Comparison of ENCODE assay signal across 1 cellular context in genomic region chr3:171842864-171843511, GRCh38.
A peak's percentile ranks its signal among the peaks of the same experiment; 100 is the strongest.
TF ChIP-seq lines count a peak whose summit lies in the region.

TSS of gene TMEM212 (plus strand) at chr3:171843349. CDS start at chr3:171843384, 35 bp downstream.

TF ChIP-seq in liver, 16 proteins besides CTCF, POLR2A, EP300 and RAD21 (continued from another document):
- TF ChIP-seq REST (IDR thresholded peaks at IDR 0.05), result no peak
- peak in 1 of 2 donors; percentile 17 for TF ChIP-seq HNF4A (conservative IDR thresholded peaks at IDR 0.05)
- TF ChIP-seq JUND (IDR thresholded peaks at IDR 0.05), result peak in 1 of 2 donors; percentile 28
- peak; percentile 37 for TF ChIP-seq FOXA2 (IDR thresholded peaks at IDR 0.05)
- peak in 1 of 2 donors; percentile 23 for TF ChIP-seq RXRA (IDR thresholded peaks at IDR 0.05)
- no peak for TF ChIP-seq FOXA1 (IDR thresholded peaks at IDR 0.05)
